In the genomic region with DNA sequence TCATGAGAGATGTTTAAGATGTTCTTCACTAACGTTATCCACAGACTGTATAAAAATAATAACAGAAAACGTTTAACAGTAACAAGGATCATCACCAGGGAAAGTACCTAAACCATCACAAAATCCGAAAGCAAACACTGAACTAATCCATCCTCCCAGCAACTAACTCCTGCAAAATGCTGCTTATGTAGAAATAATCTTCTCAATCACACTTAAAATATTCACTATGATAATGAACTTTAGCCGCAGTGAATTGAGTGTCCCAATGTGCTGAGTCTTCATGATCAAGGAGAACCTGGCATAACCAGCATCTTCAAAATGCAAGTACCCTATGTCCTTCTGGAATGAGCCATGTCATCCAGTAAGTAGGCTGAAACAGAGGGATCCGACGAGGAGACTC, we compare ENCODE assay signal across 18 cellular contexts.
DNase-seq lines count a peak whose midpoint lies in the region; ATAC-seq, FAIRE-seq and TF ChIP-seq lines count a peak whose summit lies in the region.
"Had no signal": no experiment of that assay in that cellular context is flagged by ENCODE, and none has a peak within 500 bp of the region (broad histone marks: within the 10 kb centered on the region; RNA-seq: fewer than 3 reads in every experiment).

No MANE protein-coding gene starts in this region.

- no peaks in the 10 kb centered on the region for H3K36me3 ChIP-seq in CD4-positive, CD25-positive, alpha-beta regulatory T cell (ENCODE audit: control insufficient read depth, insufficient read depth, low read length)
- H3K36me3 ChIP-seq in adipocyte (ENCODE audit: control insufficient read depth, insufficient read depth, low read length, severe bottlenecking) = no peaks in the 10 kb centered on the region
- H3K36me3 ChIP-seq in mesenchymal stem cell (ENCODE audit: control insufficient read depth in 1 of 2, insufficient read depth in 2 of 2, low read depth in 1 of 2, low read length in 2 of 2) = no peaks in the 10 kb centered on the region
- no peaks in the 10 kb centered on the region for H3K36me3 ChIP-seq in suprapubic skin
- H3K36me3 ChIP-seq: BLaER1 treated with 17β-estradiol and CSF1 and Interleukin-3, amounts not matched to agents 10 nM and 100 nM; HAP-1 had no signal

- H2BK12ac ChIP-seq in mesenchymal stem cell (ENCODE audit: low read length in 2 of 2) = no peak overlapping the region

- H3K4me3 ChIP-seq in CD4-positive, CD25-positive, alpha-beta regulatory T cell (ENCODE audit: low read depth, low read length) = no peak overlapping the region
- no peak overlapping the region for H3K4me3 ChIP-seq in adipocyte (ENCODE audit: low read length)
- no peak overlapping the region for H3K4me3 ChIP-seq in fibroblast of villous mesenchyme (ENCODE audit: low read depth, low read length)
- H3K4me3 ChIP-seq in mesenchymal stem cell (ENCODE audit: insufficient read depth in 1 of 2, low read depth in 1 of 2, low read length in 2 of 2) = no peak overlapping the region
- H3K4me3 ChIP-seq in suprapubic skin = no peak overlapping the region
- H3K4me3 ChIP-seq: BLaER1 treated with 17β-estradiol and CSF1 and Interleukin-3, amounts not matched to agents 10 nM and 100 nM; GM23248; HAP-1 had no signal

- H2BK120ac ChIP-seq in mesenchymal stem cell (ENCODE audit: low read depth, low read length) = peak overlapping the region; percentile 49

- H3K27me3 Mint-ChIP-seq in CD4-positive, CD25-positive, alpha-beta regulatory T cell = no peaks in the 10 kb centered on the region
- peaks cover 3% of the 10 kb centered on the region for H3K27me3 Mint-ChIP-seq in T-helper 2 cell treated with Interferon-gamma antibody and Interleukin-4, amounts not matched to agents 5 μg/mL and 100 μg/mL, for 36 hours (ENCODE audit: low read depth)

- no peak overlapping the region for H4K91ac ChIP-seq in mesenchymal stem cell (ENCODE audit: low read length)

- no peak overlapping the region for H3K14ac ChIP-seq in mesenchymal stem cell (ENCODE audit: low read length in 2 of 2)

- peaks cover 18 to 42% (median 25%) of the 10 kb centered on the region in 4 donors for H3K4me1 Mint-ChIP-seq in CD4-positive, CD25-positive, alpha-beta regulatory T cell
- peaks cover 10% of the 10 kb centered on the region for H3K4me1 Mint-ChIP-seq in T-helper 2 cell treated with Interferon-gamma antibody and Interleukin-4, amounts not matched to agents 5 μg/mL and 100 μg/mL, for 36 hours (ENCODE audit: low read depth)
- H3K4me1 Mint-ChIP-seq: B cell had no signal

- no peak overlapping the region for H3K4me2 ChIP-seq in mesenchymal stem cell (ENCODE audit: low read length, poor library complexity, severe bottlenecking)
- H3K4me2 ChIP-seq: BLaER1 treated with 17β-estradiol and CSF1 and Interleukin-3, amounts not matched to agents 10 nM and 100 nM had no signal

- TF ChIP-seq CTCF in fibroblast of villous mesenchyme (IDR thresholded peaks at IDR 0.05; ENCODE audit: insufficient read depth, low read depth, low read length) (no peak), suprapubic skin (IDR thresholded peaks at IDR 0.05) (no peak)

- TF ChIP-seq POLR2A in suprapubic skin (IDR thresholded peaks at IDR 0.05) = no peak

- no peak for DNase-seq in CD4-positive, CD25-positive, alpha-beta regulatory T cell
- no peak for DNase-seq in adipocyte (ENCODE audit: low read depth)
- DNase-seq in fibroblast of villous mesenchyme (ENCODE audit: low read depth) = peak; percentile 58
- DNase-seq in mesenchymal stem cell = no peak
- no peak for DNase-seq in T-helper 2 cell treated with Interferon-gamma antibody and Interleukin-4, amounts not matched to agents 5 μg/mL and 100 μg/mL, for 36 hours (ENCODE audit: low spot score)
- no peak for DNase-seq in suprapubic skin (ENCODE audit: low spot score in 2 of 2)
- no peak for DNase-seq in SIG-M5 treated with dmso at 0.1 percent for 504 hours (lab: John Stamatoyannopoulos, UW; ENCODE audit: unreplicated experiment)
- no peak for DNase-seq in RCC 7860 (ENCODE audit: low spot score)
- DNase-seq: DMS153, DMS79, GDM1, GM23248 had no signal

- H3K36me3 Mint-ChIP-seq in CD4-positive, CD25-positive, alpha-beta regulatory T cell = peaks cover 3% of the 10 kb centered on the region
- peaks cover 13% of the 10 kb centered on the region for H3K36me3 Mint-ChIP-seq in T-helper 2 cell treated with Interferon-gamma antibody and Interleukin-4, amounts not matched to agents 5 μg/mL and 100 μg/mL, for 36 hours (ENCODE audit: low read depth)

- ATAC-seq in CD4-positive, CD25-positive, alpha-beta regulatory T cell (ENCODE audit: low read depth in 2 of 2) = no peak

- H3K27ac Mint-ChIP-seq in CD4-positive, CD25-positive, alpha-beta regulatory T cell = peak overlapping the region in 2 of 3 donors; percentile 9 to 11
- no peak overlapping the region for H3K27ac Mint-ChIP-seq in T-helper 2 cell treated with Interferon-gamma antibody and Interleukin-4, amounts not matched to agents 5 μg/mL and 100 μg/mL, for 36 hours
- H3K27ac Mint-ChIP-seq: B cell had no signal

- H2BK15ac ChIP-seq in mesenchymal stem cell (ENCODE audit: low read depth, poor library complexity, severe bottlenecking) = no peak overlapping the region

- no peaks in the 10 kb centered on the region for H3K9me3 ChIP-seq in CD4-positive, CD25-positive, alpha-beta regulatory T cell (ENCODE audit: control insufficient read depth in 2 of 2, low read length in 2 of 2)
- H3K9me3 ChIP-seq in adipocyte (ENCODE audit: control insufficient read depth, low read length) (no peaks in the 10 kb centered on the region), mesenchymal stem cell (ENCODE audit: control insufficient read depth, low read length) (no peaks in the 10 kb centered on the region), suprapubic skin (no peaks in the 10 kb centered on the region)
- H3K9me3 ChIP-seq: BLaER1 treated with 17β-estradiol and CSF1 and Interleukin-3, amounts not matched to agents 10 nM and 100 nM; HAP-1 had no signal

- no peak overlapping the region for H3K27ac ChIP-seq in CD4-positive, CD25-positive, alpha-beta regulatory T cell (ENCODE audit: insufficient read depth, low read length, poor library complexity, severe bottlenecking)
- H3K27ac ChIP-seq in mesenchymal stem cell (ENCODE audit: low read length, poor library complexity, severe bottlenecking) (no peak overlapping the region), suprapubic skin (no peak overlapping the region)
- H3K27ac ChIP-seq: BLaER1 treated with 17β-estradiol and CSF1 and Interleukin-3, amounts not matched to agents 10 nM and 100 nM; GM23248; HL-60 had no signal

- H3K18ac ChIP-seq in mesenchymal stem cell (ENCODE audit: low read depth in 1 of 2, low read length in 2 of 2) = no peak overlapping the region

- no peak overlapping the region for H3K4ac ChIP-seq in mesenchymal stem cell (ENCODE audit: low read depth in 1 of 2, low read length in 2 of 2)

- no peak for TF ChIP-seq EP300 in suprapubic skin (IDR thresholded peaks at IDR 0.05)

- WGBS in mesenchymal stem cell = 95% methylated on average over 6 of the region's 6 CpGs
- WGBS in suprapubic skin = 92% methylated on average over 6 of the region's 6 CpGs

- H3K9ac ChIP-seq in adipocyte (ENCODE audit: low read length) (peak overlapping the region; percentile 3), mesenchymal stem cell (ENCODE audit: low read length) (no peak overlapping the region)
- H3K9ac ChIP-seq: BLaER1 treated with 17β-estradiol and CSF1 and Interleukin-3, amounts not matched to agents 10 nM and 100 nM; GM23248 had no signal

- H3K4me3 Mint-ChIP-seq in CD4-positive, CD25-positive, alpha-beta regulatory T cell = no peak overlapping the region
- no peak overlapping the region for H3K4me3 Mint-ChIP-seq in T-helper 2 cell treated with Interferon-gamma antibody and Interleukin-4, amounts not matched to agents 5 μg/mL and 100 μg/mL, for 36 hours
- H3K4me3 Mint-ChIP-seq: B cell had no signal

- peaks cover 0 to 2% (median 0%) of the 10 kb centered on the region in 7 donors for H3K9me3 Mint-ChIP-seq in CD4-positive, CD25-positive, alpha-beta regulatory T cell
- H3K9me3 Mint-ChIP-seq in T-helper 2 cell treated with Interferon-gamma antibody and Interleukin-4, amounts not matched to agents 5 μg/mL and 100 μg/mL, for 36 hours = no peaks in the 10 kb centered on the region

- no peak overlapping the region for H2AK5ac ChIP-seq in mesenchymal stem cell (ENCODE audit: low read length, severe bottlenecking)

- no peak overlapping the region for H2AFZ ChIP-seq in mesenchymal stem cell (ENCODE audit: low read depth, low read length)
- H2AFZ ChIP-seq: GM23248 had no signal

- H3K27me3 ChIP-seq in CD4-positive, CD25-positive, alpha-beta regulatory T cell (ENCODE audit: control insufficient read depth, insufficient read depth, low read length) = no peaks in the 10 kb centered on the region
- H3K27me3 ChIP-seq in adipocyte (replicated peaks; ENCODE audit: control insufficient read depth, insufficient read depth, low read length) = no peaks in the 10 kb centered on the region
- H3K27me3 ChIP-seq in mesenchymal stem cell (ENCODE audit: control insufficient read depth in 1 of 2, insufficient read depth in 1 of 2, low read length in 2 of 2) = no peaks in the 10 kb centered on the region
- no peaks in the 10 kb centered on the region for H3K27me3 ChIP-seq in suprapubic skin
- H3K27me3 ChIP-seq: BLaER1 treated with 17β-estradiol and CSF1 and Interleukin-3, amounts not matched to agents 10 nM and 100 nM had no signal

- H3K4me1 ChIP-seq in CD4-positive, CD25-positive, alpha-beta regulatory T cell (ENCODE audit: control insufficient read depth, insufficient read depth, low read length, poor library complexity, severe bottlenecking) = peaks cover 13% of the 10 kb centered on the region
- H3K4me1 ChIP-seq in adipocyte (ENCODE audit: control insufficient read depth, insufficient read depth, low read length) (peaks cover 66% of the 10 kb centered on the region), mesenchymal stem cell (ENCODE audit: control insufficient read depth, insufficient read depth, low read depth, low read length) (no peaks in the 10 kb centered on the region), suprapubic skin (peaks cover 17% of the 10 kb centered on the region)
- H3K4me1 ChIP-seq: HAP-1 had no signal

- H2BK5ac ChIP-seq in mesenchymal stem cell (ENCODE audit: low read depth, low read length, poor library complexity, severe bottlenecking) = no peak overlapping the region

- no peaks in the 10 kb centered on the region for H3K79me1 ChIP-seq in mesenchymal stem cell (replicated peaks; ENCODE audit: low read length, poor library complexity, severe bottlenecking)

- no peak for FAIRE-seq in RCC 7860 (lab: Jason Lieb, UNC)
- FAIRE-seq: GM12892, GM18507 had no signal

- no peak overlapping the region for H4K8ac ChIP-seq in mesenchymal stem cell (ENCODE audit: low read length)

- H3K23ac ChIP-seq in mesenchymal stem cell (ENCODE audit: low read length in 2 of 2) = no peak overlapping the region
